ENCODE assay signal across 1 cellular context in the genomic region with DNA sequence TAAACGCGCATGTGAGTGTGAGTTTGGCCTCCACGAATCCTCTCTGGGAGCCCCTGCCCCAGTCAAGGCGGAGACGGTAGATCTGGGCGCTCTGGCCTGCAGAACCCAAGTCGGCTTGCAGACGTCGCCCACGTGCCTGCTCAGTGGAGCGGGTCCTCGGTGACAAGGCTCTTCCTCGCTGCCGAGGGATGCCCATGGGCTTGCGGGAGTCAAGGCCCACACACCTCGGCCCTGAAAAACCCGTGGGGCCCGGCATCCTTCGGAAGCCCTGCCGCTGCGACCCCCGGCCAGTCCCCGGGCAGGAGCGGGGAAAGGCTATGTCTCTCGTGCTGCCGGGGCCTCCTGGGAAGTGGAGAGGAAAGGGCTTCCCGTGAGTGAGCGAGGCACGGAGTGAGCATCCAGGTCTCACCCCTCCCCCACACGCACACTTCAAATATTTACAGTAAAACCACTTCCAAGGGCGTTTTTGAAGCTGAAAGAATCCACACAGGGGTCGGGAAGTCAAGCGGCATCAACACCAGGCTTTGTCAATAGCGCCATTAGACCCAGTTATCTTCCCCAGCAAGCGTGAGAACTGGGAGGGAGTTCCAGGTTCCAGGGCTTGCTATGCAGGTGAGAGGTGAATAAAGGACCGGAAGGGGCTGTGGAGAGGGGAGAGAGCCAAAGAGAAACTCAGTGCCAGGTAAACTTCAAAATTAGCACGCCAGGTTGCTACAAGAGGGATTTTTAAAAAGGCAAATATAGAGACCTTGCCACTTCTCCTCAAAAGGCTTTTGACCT.
TF ChIP-seq lines count a peak whose summit lies in the region.

No MANE protein-coding gene starts in this region.

TF ChIP-seq in HepG2, 621 proteins besides CTCF, POLR2A, EP300 and RAD21 (continued from another document):
- TF ChIP-seq, protein P1, sequence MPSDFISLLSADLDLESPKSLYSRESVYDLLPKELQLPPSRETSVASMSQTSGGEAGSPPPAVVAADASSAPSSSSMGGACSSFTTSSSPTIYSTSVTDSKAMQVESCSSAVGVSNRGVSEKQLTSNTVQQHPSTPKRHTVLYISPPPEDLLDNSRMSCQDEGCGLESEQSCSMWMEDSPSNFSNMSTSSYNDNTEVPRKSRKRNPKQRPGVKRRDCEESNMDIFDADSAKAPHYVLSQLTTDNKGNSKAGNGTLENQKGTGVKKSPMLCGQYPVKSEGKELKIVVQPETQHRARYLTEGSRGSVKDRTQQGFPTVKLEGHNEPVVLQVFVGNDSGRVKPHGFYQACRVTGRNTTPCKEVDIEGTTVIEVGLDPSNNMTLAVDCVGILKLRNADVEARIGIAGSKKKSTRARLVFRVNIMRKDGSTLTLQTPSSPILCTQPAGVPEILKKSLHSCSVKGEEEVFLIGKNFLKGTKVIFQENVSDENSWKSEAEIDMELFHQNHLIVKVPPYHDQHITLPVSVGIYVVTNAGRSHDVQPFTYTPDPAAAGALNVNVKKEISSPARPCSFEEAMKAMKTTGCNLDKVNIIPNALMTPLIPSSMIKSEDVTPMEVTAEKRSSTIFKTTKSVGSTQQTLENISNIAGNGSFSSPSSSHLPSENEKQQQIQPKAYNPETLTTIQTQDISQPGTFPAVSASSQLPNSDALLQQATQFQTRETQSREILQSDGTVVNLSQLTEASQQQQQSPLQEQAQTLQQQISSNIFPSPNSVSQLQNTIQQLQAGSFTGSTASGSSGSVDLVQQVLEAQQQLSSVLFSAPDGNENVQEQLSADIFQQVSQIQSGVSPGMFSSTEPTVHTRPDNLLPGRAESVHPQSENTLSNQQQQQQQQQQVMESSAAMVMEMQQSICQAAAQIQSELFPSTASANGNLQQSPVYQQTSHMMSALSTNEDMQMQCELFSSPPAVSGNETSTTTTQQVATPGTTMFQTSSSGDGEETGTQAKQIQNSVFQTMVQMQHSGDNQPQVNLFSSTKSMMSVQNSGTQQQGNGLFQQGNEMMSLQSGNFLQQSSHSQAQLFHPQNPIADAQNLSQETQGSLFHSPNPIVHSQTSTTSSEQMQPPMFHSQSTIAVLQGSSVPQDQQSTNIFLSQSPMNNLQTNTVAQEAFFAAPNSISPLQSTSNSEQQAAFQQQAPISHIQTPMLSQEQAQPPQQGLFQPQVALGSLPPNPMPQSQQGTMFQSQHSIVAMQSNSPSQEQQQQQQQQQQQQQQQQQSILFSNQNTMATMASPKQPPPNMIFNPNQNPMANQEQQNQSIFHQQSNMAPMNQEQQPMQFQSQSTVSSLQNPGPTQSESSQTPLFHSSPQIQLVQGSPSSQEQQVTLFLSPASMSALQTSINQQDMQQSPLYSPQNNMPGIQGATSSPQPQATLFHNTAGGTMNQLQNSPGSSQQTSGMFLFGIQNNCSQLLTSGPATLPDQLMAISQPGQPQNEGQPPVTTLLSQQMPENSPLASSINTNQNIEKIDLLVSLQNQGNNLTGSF (CRISPR knock-in tag; IDR thresholded peaks at IDR 0.05): no peak
- TF ChIP-seq HNF4G (IDR thresholded peaks at IDR 0.05; ENCODE audit: borderline replicate concordance, low read depth, low read length): no peak
- no peak for TF ChIP-seq HNF4G (CRISPR knock-in tag; IDR thresholded peaks at IDR 0.05; ENCODE audit: borderline replicate concordance, low read depth)
- no peak for TF ChIP-seq YEATS4 (CRISPR knock-in tag; IDR thresholded peaks at IDR 0.05; ENCODE audit: borderline replicate concordance)
- TF ChIP-seq, protein P2, sequence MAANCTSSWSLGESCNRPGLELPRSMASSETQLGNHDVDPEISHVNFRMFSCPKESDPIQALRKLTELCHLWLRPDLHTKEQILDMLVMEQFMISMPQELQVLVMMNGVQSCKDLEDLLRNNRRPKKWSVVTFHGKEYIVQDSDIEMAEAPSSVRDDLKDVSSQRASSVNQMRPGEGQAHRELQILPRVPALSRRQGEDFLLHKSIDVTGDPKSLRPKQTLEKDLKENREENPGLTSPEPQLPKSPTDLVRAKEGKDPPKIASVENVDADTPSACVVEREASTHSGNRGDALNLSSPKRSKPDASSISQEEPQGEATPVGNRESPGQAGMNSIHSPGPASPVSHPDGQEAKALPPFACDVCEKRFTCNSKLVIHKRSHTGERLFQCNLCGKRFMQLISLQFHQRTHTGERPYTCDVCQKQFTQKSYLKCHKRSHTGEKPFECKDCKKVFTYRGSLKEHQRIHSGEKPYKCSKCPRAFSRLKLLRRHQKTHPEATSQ (CRISPR knock-in tag; IDR thresholded peaks at IDR 0.05; ENCODE audit: borderline replicate concordance): no peak; the same call in 1 of the 2 replicates
- TF ChIP-seq, protein P3, sequence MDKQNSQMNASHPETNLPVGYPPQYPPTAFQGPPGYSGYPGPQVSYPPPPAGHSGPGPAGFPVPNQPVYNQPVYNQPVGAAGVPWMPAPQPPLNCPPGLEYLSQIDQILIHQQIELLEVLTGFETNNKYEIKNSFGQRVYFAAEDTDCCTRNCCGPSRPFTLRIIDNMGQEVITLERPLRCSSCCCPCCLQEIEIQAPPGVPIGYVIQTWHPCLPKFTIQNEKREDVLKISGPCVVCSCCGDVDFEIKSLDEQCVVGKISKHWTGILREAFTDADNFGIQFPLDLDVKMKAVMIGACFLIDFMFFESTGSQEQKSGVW (CRISPR knock-in tag; IDR thresholded peaks at IDR 0.05; ENCODE audit: borderline replicate concordance): no peak
- TF ChIP-seq MEIS1 (CRISPR knock-in tag; IDR thresholded peaks at IDR 0.05; ENCODE audit: borderline replicate concordance): no peak
- peak; percentile 83 for TF ChIP-seq HDAC2 (CRISPR knock-in tag; IDR thresholded peaks at IDR 0.05)
- no peak for TF ChIP-seq ISX (CRISPR knock-in tag; conservative IDR thresholded peaks at IDR 0.05)
- peak; percentile 96 for TF ChIP-seq NR2F2 (IDR thresholded peaks at IDR 0.05; ENCODE audit: borderline replicate concordance, low read depth)
- TF ChIP-seq NCOR1 (IDR thresholded peaks at IDR 0.05; ENCODE audit: borderline replicate concordance, low read length): peak; percentile 38; the same call in 1 of the 2 replicates
